24 cellular contexts compared by ENCODE assay signal in genomic region chr6:93654548-93654947, GRCh38.
"Had no signal": no experiment of that assay in that cellular context is flagged by ENCODE, and none has a peak within 500 bp of the region (broad histone marks: within the 10 kb centered on the region; RNA-seq: fewer than 3 reads in every experiment).

No MANE protein-coding gene starts in this region.

- H3K4me1 Mint-ChIP-seq: mesothelial cell of epicardium, naive B cell had no signal

- H3K27ac ChIP-seq: coronary artery, dorsolateral prefrontal cortex, esophagus muscularis mucosa, foreskin keratinocyte, gastrocnemius medialis, heart right ventricle, left lung, lower lobe of right lung had no signal

- H3K27ac Mint-ChIP-seq: mesothelial cell of epicardium, naive B cell had no signal

- H3K4me3 ChIP-seq: coronary artery, dorsolateral prefrontal cortex, esophagus muscularis mucosa, gastrocnemius medialis, heart right ventricle, left lung, lower lobe of right lung, mucosa of descending colon had no signal

- H3K36me3 Mint-ChIP-seq: mesothelial cell of epicardium, naive B cell had no signal

- H3K27me3 ChIP-seq: dorsolateral prefrontal cortex, esophagus muscularis mucosa, foreskin keratinocyte, gastrocnemius medialis, heart right ventricle, left lung had no signal

- H3K4me3 Mint-ChIP-seq: mesothelial cell of epicardium, naive B cell had no signal

- H3K4me1 ChIP-seq: esophagus muscularis mucosa, foreskin keratinocyte, gastrocnemius medialis, heart right ventricle, left lung, lower lobe of right lung had no signal

- FAIRE-seq: colon, endothelial cell of umbilical vein, islet of Langerhans, keratinocyte had no signal

- H3K36me3 ChIP-seq: esophagus muscularis mucosa, gastrocnemius medialis, heart right ventricle, left lung, lower lobe of right lung had no signal

- H3K27me3 Mint-ChIP-seq: naive B cell had no signal

- ATAC-seq: foreskin keratinocyte, gastrocnemius medialis, heart right ventricle, left cardiac atrium, left lung, left ventricle myocardium superior, lower lobe of right lung, mucosa of descending colon had no signal

- DNase-seq: dermis blood vessel endothelial cell; dorsolateral prefrontal cortex; effector CD4-positive, alpha-beta T cell; effector memory CD4-positive, alpha-beta T cell; foreskin keratinocyte; gastrocnemius medialis; glutamatergic neuron; head of caudate nucleus; heart right ventricle; hippocampal formation; left cardiac atrium; left lung; left ventricle myocardium superior; lower lobe of right lung; mesenchymal stem cell; mucosa of descending colon; naive B cell had no signal

- H3K9me3 ChIP-seq: esophagus muscularis mucosa, gastrocnemius medialis, lower lobe of right lung had no signal
